ENCODE assay signal across 4 cellular contexts in genomic region chr16:2108446-2109270, GRCh38. TPM values are rescaled to one million over a fixed set of nuclear protein-coding genes. Genes with fewer than 3 reads are reported as not detected.
"Had no signal": no experiment of that assay in that cellular context is flagged by ENCODE, and none has a peak within 500 bp of the region (broad histone marks: within the 10 kb centered on the region; RNA-seq: fewer than 3 reads in every experiment).

No MANE protein-coding gene starts in this region.

RNA-seq across cellular contexts. Expression of gene RAB26, which starts 39.8 kb away (rescaled TPM):
- total RNA-seq: esophagus muscularis mucosa; naive thymus-derived CD8-positive, alpha-beta T cell; thoracic aorta; tibial nerve had no signal
